In genomic region chr20:37344506-37345338, GRCh38 we compare ENCODE assay signal across 8 cellular contexts. TPM values are rescaled to one million over a fixed set of nuclear protein-coding genes. Genes with fewer than 3 reads are reported as not detected.
DNase-seq lines count a peak whose midpoint lies in the region; ATAC-seq and TF ChIP-seq lines count a peak whose summit lies in the region.

No MANE protein-coding gene starts in this region.

- intact Hi-C loops in activated CD8-positive, alpha-beta T cell treated with anti-CD3 and anti-CD28 coated beads for 36 hours (cut with micrococcal nuclease), result no loop called here

- H3K9me3 ChIP-seq in suprapubic skin, result no peaks in the 10 kb centered on the region

- no peak for TF ChIP-seq CTCF in activated CD8-positive, alpha-beta T cell treated with anti-CD3 and anti-CD28 coated beads for 36 hours (IDR thresholded peaks at IDR 0.05)
- TF ChIP-seq CTCF in suprapubic skin (IDR thresholded peaks at IDR 0.05), result no peak

- H3K27ac Mint-ChIP-seq in activated CD4-positive, alpha-beta T cell treated with anti-CD3 and anti-CD28 coated beads, Interleukin-2, amount 10 ng/mL, durations not matched to agents 7 days and 5 days, result peak overlapping the region; percentile 19
- no peak overlapping the region for H3K27ac Mint-ChIP-seq in activated CD8-positive, alpha-beta T cell treated with anti-CD3 and anti-CD28 coated beads for 36 hours

- TF ChIP-seq EP300 in suprapubic skin (IDR thresholded peaks at IDR 0.05), result no peak

- peak overlapping the region; percentile 90 for H3K27ac ChIP-seq in suprapubic skin

- CTCF ChIA-PET in activated CD4-positive, alpha-beta T cell treated with anti-CD3 and anti-CD28 coated beads, Interleukin-2, amount 10 ng/mL, durations not matched to agents 7 days and 5 days (lab: Charles Lee), result interaction anchor here (0.6 to 1.1 kb wide), 3 partner anchors 12 to 137 kb away, joined by 3 to 4 read pairs (median 4); no protein-coding TSS in a partner anchor
- CTCF ChIA-PET in activated CD8-positive, alpha-beta T cell treated with anti-CD3 and anti-CD28 coated beads for 36 hours (lab: Charles Lee), result interaction anchor here (1.1 to 1.6 kb wide), 2 partner anchors 40 to 153 kb away, joined by 3 read pairs; no protein-coding TSS in a partner anchor

- peak overlapping the region; percentile 83 for H3K4me3 ChIP-seq in suprapubic skin

- 84% methylated on average over 10 of the region's 10 CpGs for WGBS in suprapubic skin

- no peaks in the 10 kb centered on the region for H3K36me3 Mint-ChIP-seq in activated CD4-positive, alpha-beta T cell treated with anti-CD3 and anti-CD28 coated beads, Interleukin-2, amount 10 ng/mL, durations not matched to agents 7 days and 5 days (ENCODE audit: low read depth)
- no peaks in the 10 kb centered on the region for H3K36me3 Mint-ChIP-seq in activated CD8-positive, alpha-beta T cell treated with anti-CD3 and anti-CD28 coated beads for 36 hours (ENCODE audit: low read depth)

- no peak for ATAC-seq in activated CD8-positive, alpha-beta T cell treated with anti-CD3 and anti-CD28 coated beads for 36 hours
- ATAC-seq in left lobe of liver (peak; percentile 42), HG03442 (IDR thresholded peaks at IDR 0.05; ENCODE audit: unreplicated experiment) (no peak)

- H3K4me3 Mint-ChIP-seq in activated CD4-positive, alpha-beta T cell treated with anti-CD3 and anti-CD28 coated beads, Interleukin-2, amount 10 ng/mL, durations not matched to agents 7 days and 5 days, result peak overlapping the region; percentile 69
- H3K4me3 Mint-ChIP-seq in activated CD8-positive, alpha-beta T cell treated with anti-CD3 and anti-CD28 coated beads for 36 hours, result peak overlapping the region; percentile 64

- H3K36me3 ChIP-seq in suprapubic skin, result no peaks in the 10 kb centered on the region

- H3K27me3 ChIP-seq in suprapubic skin, result no peaks in the 10 kb centered on the region

- POLR2A ChIA-PET in activated CD4-positive, alpha-beta T cell treated with anti-CD3 and anti-CD28 coated beads, Interleukin-2, amount 10 ng/mL, durations not matched to agents 7 days and 5 days (lab: Charles Lee), result no interaction called here
- POLR2A ChIA-PET in activated CD8-positive, alpha-beta T cell treated with anti-CD3 and anti-CD28 coated beads for 36 hours (lab: Charles Lee), result interaction anchor here (0.6 to 1.5 kb wide), 3 partner anchors 9 to 62 kb away, joined by 3 to 7 read pairs (median 3); partner anchors contain the start of gene MANBAL

- H3K4me1 ChIP-seq in suprapubic skin, result peaks cover 44% of the 10 kb centered on the region

- no peaks in the 10 kb centered on the region for H3K9me3 Mint-ChIP-seq in activated CD4-positive, alpha-beta T cell treated with anti-CD3 and anti-CD28 coated beads, Interleukin-2, amount 10 ng/mL, durations not matched to agents 7 days and 5 days
- no peaks in the 10 kb centered on the region for H3K9me3 Mint-ChIP-seq in activated CD8-positive, alpha-beta T cell treated with anti-CD3 and anti-CD28 coated beads for 36 hours

- TF ChIP-seq POLR2A in suprapubic skin (IDR thresholded peaks at IDR 0.05), result no peak

- H3K4me1 Mint-ChIP-seq in activated CD4-positive, alpha-beta T cell treated with anti-CD3 and anti-CD28 coated beads, Interleukin-2, amount 10 ng/mL, durations not matched to agents 7 days and 5 days, result peaks cover 21% of the 10 kb centered on the region
- H3K4me1 Mint-ChIP-seq in activated CD8-positive, alpha-beta T cell treated with anti-CD3 and anti-CD28 coated beads for 36 hours (ENCODE audit: low read depth), result peaks cover 21% of the 10 kb centered on the region

- no peak for DNase-seq in activated CD4-positive, alpha-beta T cell treated with anti-CD3 and anti-CD28 coated beads, Interleukin-2, amount 10 ng/mL, durations not matched to agents 7 days and 5 days
- no peak for DNase-seq in activated CD4-positive, alpha-beta T cell treated with anti-CD3 and anti-CD28 coated beads for 1 hour
- DNase-seq in activated CD8-positive, alpha-beta T cell treated with anti-CD3 and anti-CD28 coated beads for 36 hours, result no peak
- DNase-seq in left lobe of liver (ENCODE audit: low spot score), result no peak
- DNase-seq in suprapubic skin (ENCODE audit: low spot score in 2 of 2), result peak; percentile 52 to 54
- DNase-seq in NCI-H1105 treated with DMSO at 0.1 percent for 48 hours (lab: John Stamatoyannopoulos, UW), result no peak
- no peak for DNase-seq in GOT3 (lab: John Stamatoyannopoulos, UW)

- H3K27me3 Mint-ChIP-seq in activated CD4-positive, alpha-beta T cell treated with anti-CD3 and anti-CD28 coated beads, Interleukin-2, amount 10 ng/mL, durations not matched to agents 7 days and 5 days, result peaks cover 2% of the 10 kb centered on the region
- no peaks in the 10 kb centered on the region for H3K27me3 Mint-ChIP-seq in activated CD8-positive, alpha-beta T cell treated with anti-CD3 and anti-CD28 coated beads for 36 hours

RNA-seq across cellular contexts. Expression of gene SRC, which starts 1.2 kb away (rescaled TPM):
- 1 to 10 TPM; 2.1 to 2.6 TPM for total RNA-seq in activated CD4-positive, alpha-beta T cell treated with anti-CD3 and anti-CD28 coated beads, Interleukin-2, amount 10 ng/mL, durations not matched to agents 7 days and 5 days
- 1 to 10 TPM in 1 of 2 experiments, under 1 TPM in 1; 0.88 to 2.4 TPM for total RNA-seq in activated CD8-positive, alpha-beta T cell treated with anti-CD3 and anti-CD28 coated beads for 36 hours
- total RNA-seq in left lobe of liver (9.6 TPM), suprapubic skin (10 to 100 TPM; 18.8 to 39.5 (median 26.0) TPM)

RNA-seq across cellular contexts. Expression of gene MANBAL, which starts 55.3 kb away (rescaled TPM):
- total RNA-seq in activated CD4-positive, alpha-beta T cell treated with anti-CD3 and anti-CD28 coated beads, Interleukin-2, amount 10 ng/mL, durations not matched to agents 7 days and 5 days, result 10 to 100 TPM; 10.9 to 11.0 TPM
- 10 to 100 TPM; 11.1 to 12.1 TPM for total RNA-seq in activated CD8-positive, alpha-beta T cell treated with anti-CD3 and anti-CD28 coated beads for 36 hours
- total RNA-seq in left lobe of liver (12.3 TPM), suprapubic skin (10 to 100 TPM; 15.4 to 32.3 (median 25.4) TPM)

Comparison
In these comparisons a context has a peak if more than half of its experiments do, and no peak if none do; other contexts are left out.
1. DNase-seq: peak in suprapubic skin (2 of 2); none in activated CD4-positive, alpha-beta T cell treated with anti-CD3 and anti-CD28 coated beads, Interleukin-2, amount 10 ng/mL, durations not matched to agents 7 days and 5 days (single experiment), activated CD4-positive, alpha-beta T cell treated with anti-CD3 and anti-CD28 coated beads for 1 hour (single experiment), activated CD8-positive, alpha-beta T cell treated with anti-CD3 and anti-CD28 coated beads for 36 hours (single experiment), left lobe of liver (single experiment), NCI-H1105 treated with DMSO at 0.1 percent for 48 hours (single experiment) and GOT3 (single experiment).